In the genomic region with DNA sequence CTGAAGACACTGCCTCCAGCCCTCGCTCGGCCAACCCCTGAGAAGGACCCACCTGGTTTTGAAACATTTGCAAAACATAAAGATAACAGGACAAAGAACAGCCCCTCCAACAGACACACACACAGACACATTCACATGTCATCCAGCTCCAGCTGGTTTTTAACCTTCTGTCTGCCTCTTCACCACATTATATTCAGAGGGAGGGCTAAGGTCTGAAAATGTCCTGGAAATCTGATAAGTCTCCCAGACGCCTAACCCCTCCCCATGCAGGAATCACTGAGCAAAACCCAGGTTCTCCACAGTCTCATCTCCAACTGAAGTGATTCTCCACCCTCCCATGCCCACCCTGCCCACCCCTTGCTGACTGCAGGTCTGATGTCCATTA, we compare ENCODE assay signal across 1 cellular context.
TF ChIP-seq lines count a peak whose summit lies in the region.

No MANE protein-coding gene starts in this region.

TF ChIP-seq in SK-N-SH treated with all-trans-retinoic acid at 6 μM for 48 hours, 23 proteins besides CTCF, POLR2A, EP300 and RAD21 (continued from another document):
- TF ChIP-seq, protein P1, sequence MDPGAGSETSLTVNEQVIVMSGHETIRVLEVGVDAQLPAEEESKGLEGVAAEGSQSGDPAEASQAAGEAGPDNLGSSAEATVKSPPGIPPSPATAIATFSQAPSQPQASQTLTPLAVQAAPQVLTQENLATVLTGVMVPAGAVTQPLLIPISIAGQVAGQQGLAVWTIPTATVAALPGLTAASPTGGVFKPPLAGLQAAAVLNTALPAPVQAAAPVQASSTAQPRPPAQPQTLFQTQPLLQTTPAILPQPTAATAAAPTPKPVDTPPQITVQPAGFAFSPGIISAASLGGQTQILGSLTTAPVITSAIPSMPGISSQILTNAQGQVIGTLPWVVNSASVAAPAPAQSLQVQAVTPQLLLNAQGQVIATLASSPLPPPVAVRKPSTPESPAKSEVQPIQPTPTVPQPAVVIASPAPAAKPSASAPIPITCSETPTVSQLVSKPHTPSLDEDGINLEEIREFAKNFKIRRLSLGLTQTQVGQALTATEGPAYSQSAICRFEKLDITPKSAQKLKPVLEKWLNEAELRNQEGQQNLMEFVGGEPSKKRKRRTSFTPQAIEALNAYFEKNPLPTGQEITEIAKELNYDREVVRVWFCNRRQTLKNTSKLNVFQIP (CRISPR knock-in tag; IDR thresholded peaks at IDR 0.05; ENCODE audit: borderline replicate concordance, low read depth) = no peak
- TF ChIP-seq OSR1 (CRISPR knock-in tag; IDR thresholded peaks at IDR 0.05) (no peak), TOX (CRISPR knock-in tag; IDR thresholded peaks at IDR 0.05; ENCODE audit: borderline replicate concordance) (no peak), GLIS3 (CRISPR knock-in tag; IDR thresholded peaks at IDR 0.05) (no peak), ZNF8 (CRISPR knock-in tag; IDR thresholded peaks at IDR 0.05) (no peak), CSDC2 (CRISPR knock-in tag; IDR thresholded peaks at IDR 0.05) (no peak), RARB (CRISPR knock-in tag; IDR thresholded peaks at IDR 0.05) (no peak), ZFP30 (CRISPR knock-in tag; IDR thresholded peaks at IDR 0.05) (no peak), SNAI2 (CRISPR knock-in tag; IDR thresholded peaks at IDR 0.05) (no peak)
- TF ChIP-seq, protein P2, sequence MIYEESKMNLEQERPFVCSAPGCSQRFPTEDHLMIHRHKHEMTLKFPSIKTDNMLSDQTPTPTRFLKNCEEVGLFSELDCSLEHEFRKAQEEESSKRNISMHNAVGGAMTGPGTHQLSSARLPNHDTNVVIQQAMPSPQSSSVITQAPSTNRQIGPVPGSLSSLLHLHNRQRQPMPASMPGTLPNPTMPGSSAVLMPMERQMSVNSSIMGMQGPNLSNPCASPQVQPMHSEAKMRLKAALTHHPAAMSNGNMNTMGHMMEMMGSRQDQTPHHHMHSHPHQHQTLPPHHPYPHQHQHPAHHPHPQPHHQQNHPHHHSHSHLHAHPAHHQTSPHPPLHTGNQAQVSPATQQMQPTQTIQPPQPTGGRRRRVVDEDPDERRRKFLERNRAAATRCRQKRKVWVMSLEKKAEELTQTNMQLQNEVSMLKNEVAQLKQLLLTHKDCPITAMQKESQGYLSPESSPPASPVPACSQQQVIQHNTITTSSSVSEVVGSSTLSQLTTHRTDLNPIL (CRISPR knock-in tag; IDR thresholded peaks at IDR 0.05; ENCODE audit: low read depth) = no peak
